ENCODE assay signal across 27 cellular contexts in genomic region chr5:75067434-75067833, GRCh38.
"Had no signal": no experiment of that assay in that cellular context is flagged by ENCODE, and none has a peak within 500 bp of the region (broad histone marks: within the 10 kb centered on the region; RNA-seq: fewer than 3 reads in every experiment).

No MANE protein-coding gene starts in this region.

- H3K36me3 Mint-ChIP-seq: mesothelial cell of epicardium had no signal

- H3K27ac Mint-ChIP-seq: dendritic cell treated with granulocyte-macrophage colony-stimulating factor and Interleukin-4, amounts not matched to agents 40 ng/mL and 50 ng/mL, for 4 days; effector memory CD8-positive, alpha-beta T cell; endodermal cell; mesothelial cell of epicardium had no signal

- H3K27me3 Mint-ChIP-seq: dendritic cell treated with granulocyte-macrophage colony-stimulating factor and Interleukin-4, amounts not matched to agents 40 ng/mL and 50 ng/mL, for 4 days had no signal

- H3K27ac ChIP-seq: colonic mucosa, epithelial cell of prostate, esophagus squamous epithelium, gastrocnemius medialis, heart right ventricle, left lung, lower lobe of right lung had no signal

- H3K36me3 ChIP-seq: colonic mucosa, esophagus squamous epithelium, gastrocnemius medialis, heart right ventricle, left lung, lower lobe of right lung had no signal

- H3K4me3 Mint-ChIP-seq: dendritic cell treated with granulocyte-macrophage colony-stimulating factor and Interleukin-4, amounts not matched to agents 40 ng/mL and 50 ng/mL, for 4 days; effector memory CD8-positive, alpha-beta T cell; endodermal cell; mesothelial cell of epicardium had no signal

- H3K9me3 Mint-ChIP-seq: dendritic cell treated with granulocyte-macrophage colony-stimulating factor and Interleukin-4, amounts not matched to agents 40 ng/mL and 50 ng/mL, for 4 days; effector memory CD8-positive, alpha-beta T cell; endodermal cell had no signal

- H3K4me3 ChIP-seq: colonic mucosa, esophagus squamous epithelium, gastrocnemius medialis, heart right ventricle, left lung, lower lobe of right lung, mucosa of descending colon had no signal

- FAIRE-seq: endometrium, islet of Langerhans, keratinocyte had no signal

- DNase-seq: colonic mucosa; cortex of kidney; effector CD8-positive, alpha-beta T cell; effector memory CD8-positive, alpha-beta T cell; endodermal cell; erythroblast; esophagus squamous epithelium; foreskin fibroblast; foreskin melanocyte; gastrocnemius medialis; glutamatergic neuron; head of caudate nucleus; heart right ventricle; hippocampal formation; left cardiac atrium; left lung; left ventricle myocardium superior; lower lobe of right lung; mesenchymal stem cell; mucosa of descending colon had no signal

- H3K9me3 ChIP-seq: colonic mucosa, esophagus squamous epithelium, gastrocnemius medialis, heart right ventricle, left lung, lower lobe of right lung, mucosa of descending colon had no signal

- H3K27me3 ChIP-seq: colonic mucosa, esophagus squamous epithelium, gastrocnemius medialis, left lung had no signal

- H3K4me1 ChIP-seq: colonic mucosa, esophagus squamous epithelium, gastrocnemius medialis, heart right ventricle, left lung, lower lobe of right lung had no signal

- ATAC-seq: effector memory CD8-positive, alpha-beta T cell; esophagus mucosa; gastrocnemius medialis; heart right ventricle; left cardiac atrium; left lung; left ventricle myocardium superior; lower lobe of right lung; mucosa of descending colon had no signal
